In the genomic region with DNA sequence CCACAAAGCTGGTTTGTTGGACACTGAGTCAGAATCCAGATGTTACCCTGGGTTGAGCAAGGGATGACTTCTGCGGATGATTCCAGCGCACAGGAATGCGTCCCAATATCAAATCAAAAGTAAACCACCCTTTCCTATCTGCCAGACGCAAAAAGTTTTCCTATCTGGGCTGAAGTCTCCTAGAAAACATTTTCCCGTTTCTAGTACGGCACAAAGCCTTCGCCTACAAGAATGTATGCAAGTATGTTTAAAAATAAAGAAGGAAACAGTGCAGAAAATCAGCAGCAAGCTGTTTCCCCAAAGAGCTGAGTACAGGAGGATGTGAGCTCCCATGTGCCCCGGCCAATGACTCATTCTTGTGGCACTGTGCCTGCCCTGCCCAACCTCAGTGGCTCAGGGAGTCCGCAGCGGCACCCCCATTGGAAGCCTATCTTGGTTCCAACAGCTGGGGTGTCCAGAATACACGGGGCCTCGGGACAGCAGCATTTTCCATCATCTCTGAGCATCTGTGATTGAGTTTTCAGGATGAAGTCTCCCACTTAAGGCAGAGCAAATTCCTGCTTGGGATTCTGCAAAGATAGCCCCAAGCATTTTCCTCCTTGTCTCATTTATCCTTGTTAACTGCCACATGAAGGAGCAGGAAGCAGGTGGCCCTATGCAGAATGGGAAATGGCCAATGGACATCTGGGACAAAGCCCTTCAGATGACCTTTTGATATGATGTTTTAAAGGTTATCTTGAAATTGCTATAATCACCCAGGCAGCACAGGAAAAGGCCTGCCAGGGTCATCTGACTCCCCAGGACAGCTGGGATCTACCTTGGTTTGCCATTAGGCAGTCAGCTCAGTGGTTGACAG, we compare ENCODE assay signal across 8 cellular contexts. TPM values are rescaled to one million over a fixed set of nuclear protein-coding genes. Genes with fewer than 3 reads are reported as not detected.
DNase-seq lines count a peak whose midpoint lies in the region; ATAC-seq and TF ChIP-seq lines count a peak whose summit lies in the region.

No MANE protein-coding gene starts in this region.

- no peak overlapping the region for H3K27ac Mint-ChIP-seq in naive thymus-derived CD8-positive, alpha-beta T cell
- no peak overlapping the region for H3K27ac Mint-ChIP-seq in T-helper 2 cell treated with Interferon-gamma antibody and Interleukin-4, amounts not matched to agents 5 μg/mL and 100 μg/mL, for 36 hours

- no peaks in the 10 kb centered on the region for H3K79me2 ChIP-seq in PC-9 (ENCODE audit: low read depth)

- H3K9me3 ChIP-seq in PC-9 (ENCODE audit: insufficient read depth, low read depth) (no peaks in the 10 kb centered on the region), prostate gland (no peaks in the 10 kb centered on the region)

- intact Hi-C loops in PC-9 (cut with micrococcal nuclease; ENCODE audit: unreplicated experiment) (no loop called here), prostate gland (cut with DNase I) (no loop called here)

- 54% methylated on average over 12 of the region's 12 CpGs for WGBS in prostate gland

- POLR2A ChIA-PET in PC-9 (lab: Charles Lee; ENCODE audit: unreplicated experiment): interaction anchor here (0.5 kb wide), 1 partner anchor 54 kb away, joined by 3 read pairs; no protein-coding TSS in a partner anchor
- POLR2A ChIA-PET in naive thymus-derived CD8-positive, alpha-beta T cell (lab: Charles Lee): no interaction called here

- no peak for TF ChIP-seq POLR2A in prostate gland (IDR thresholded peaks at IDR 0.05)

- CTCF ChIA-PET in PC-9 (lab: Charles Lee): interaction anchor here (1.0 kb wide), 1 partner anchor 22 kb away, joined by 3 read pairs; no protein-coding TSS in a partner anchor

- H3K4me2 ChIP-seq in PC-9: peak overlapping the region; percentile 54

- H3K27me3 Mint-ChIP-seq in naive thymus-derived CD8-positive, alpha-beta T cell: peaks cover 22 to 50% (median 38%) of the 10 kb centered on the region in 5 donors
- H3K27me3 Mint-ChIP-seq in T-helper 2 cell treated with Interferon-gamma antibody and Interleukin-4, amounts not matched to agents 5 μg/mL and 100 μg/mL, for 36 hours (ENCODE audit: low read depth): peaks cover 50% of the 10 kb centered on the region

- no peaks in the 10 kb centered on the region for H3K9me3 Mint-ChIP-seq in naive thymus-derived CD8-positive, alpha-beta T cell
- H3K9me3 Mint-ChIP-seq in T-helper 2 cell treated with Interferon-gamma antibody and Interleukin-4, amounts not matched to agents 5 μg/mL and 100 μg/mL, for 36 hours: no peaks in the 10 kb centered on the region

- H3K27ac ChIP-seq in PC-9 (no peak overlapping the region), prostate gland (no peak overlapping the region)

- peak; percentile 71 for DNase-seq in CD1c-positive myeloid dendritic cell (ENCODE audit: extremely low spot score)
- DNase-seq in PC-9: peak; percentile 68 to 71
- DNase-seq in fibroblast of pulmonary artery (ENCODE audit: low read depth): peak; percentile 66
- peak; percentile 68 for DNase-seq in prostate gland (ENCODE audit: low spot score)
- no peak for DNase-seq in effector CD8-positive, alpha-beta T cell (lab: John Stamatoyannopoulos, UW)
- DNase-seq in naive thymus-derived CD8-positive, alpha-beta T cell: no peak
- no peak for DNase-seq in T-helper 2 cell treated with Interferon-gamma antibody and Interleukin-4, amounts not matched to agents 5 μg/mL and 100 μg/mL, for 36 hours (ENCODE audit: low spot score)
- no peak for DNase-seq in NCI-H526 (lab: John Stamatoyannopoulos, UW)

- H4K20me1 ChIP-seq in PC-9 (ENCODE audit: insufficient read depth): no peaks in the 10 kb centered on the region

- no peaks in the 10 kb centered on the region for H3K36me3 ChIP-seq in PC-9 (ENCODE audit: low read depth)
- no peaks in the 10 kb centered on the region for H3K36me3 ChIP-seq in prostate gland

- H3K4me3 Mint-ChIP-seq in naive thymus-derived CD8-positive, alpha-beta T cell: no peak overlapping the region
- H3K4me3 Mint-ChIP-seq in T-helper 2 cell treated with Interferon-gamma antibody and Interleukin-4, amounts not matched to agents 5 μg/mL and 100 μg/mL, for 36 hours: no peak overlapping the region

- peaks cover 20% of the 10 kb centered on the region for H3K4me1 ChIP-seq in PC-9 (replicated peaks; ENCODE audit: insufficient read depth)
- no peaks in the 10 kb centered on the region for H3K4me1 ChIP-seq in prostate gland (replicated peaks)

- no peak for ATAC-seq in naive thymus-derived CD8-positive, alpha-beta T cell

- H3K27me3 ChIP-seq in PC-9 (ENCODE audit: insufficient read depth, low read depth) (peaks cover 9% of the 10 kb centered on the region; the same call in 1 of the 2 replicates), prostate gland (replicated peaks; ENCODE audit: insufficient read depth) (no peaks in the 10 kb centered on the region)

- H3K4me3 ChIP-seq in PC-9 (no peak overlapping the region), fibroblast of pulmonary artery (replicated peaks; ENCODE audit: low read depth, low read length) (peak overlapping the region; percentile 21), prostate gland (no peak overlapping the region)

- no peak overlapping the region for H2AFZ ChIP-seq in PC-9

- H3F3A ChIP-seq in PC-9 (ENCODE audit: insufficient read depth, low read depth): 0 out of 2 replicates have a peak, but pooled peaks cover 5% of the 10 kb centered on the region

- no TSS peak for BruUV-seq in PC-9 (replicated peaks; lab: Mats Ljungman, UMichigan)

- H3K36me3 Mint-ChIP-seq in naive thymus-derived CD8-positive, alpha-beta T cell: no peaks in the 10 kb centered on the region
- H3K36me3 Mint-ChIP-seq in T-helper 2 cell treated with Interferon-gamma antibody and Interleukin-4, amounts not matched to agents 5 μg/mL and 100 μg/mL, for 36 hours (ENCODE audit: low read depth): no peaks in the 10 kb centered on the region

- H3K4me1 Mint-ChIP-seq in naive thymus-derived CD8-positive, alpha-beta T cell: peaks cover 6 to 36% (median 11%) of the 10 kb centered on the region in 4 donors
- peaks cover 8% of the 10 kb centered on the region for H3K4me1 Mint-ChIP-seq in T-helper 2 cell treated with Interferon-gamma antibody and Interleukin-4, amounts not matched to agents 5 μg/mL and 100 μg/mL, for 36 hours (ENCODE audit: low read depth)

- no peaks in the 10 kb centered on the region for H3K9me2 ChIP-seq in PC-9 (ENCODE audit: insufficient read depth)

- TF ChIP-seq CTCF in PC-9 (conservative IDR thresholded peaks at IDR 0.05) (no peak), fibroblast of pulmonary artery (IDR thresholded peaks at IDR 0.05; ENCODE audit: low read length, missing control alignments) (no peak), prostate gland (IDR thresholded peaks at IDR 0.05) (no peak)

RNA-seq across cellular contexts. Expression of gene KCNJ5, which starts 17.5 kb away (rescaled TPM):
- total RNA-seq in PC-9 (2021): 0.11 TPM in 1 of 2 replicates, not detected in the other
- total RNA-seq in prostate gland: 1 to 10 TPM; 3.9 to 4.7 TPM
- not detected for total RNA-seq in naive thymus-derived CD8-positive, alpha-beta T cell
- polyA plus RNA-seq in naive thymus-derived CD8-positive, alpha-beta T cell: not detected

RNA-seq across cellular contexts. Expression of gene TP53AIP1, which starts 34.1 kb away (rescaled TPM):
- total RNA-seq in PC-9 (2021) (not detected in 2 replicates), prostate gland (1 to 10 TPM in 1 of 2 donors, under 1 TPM in 1; 0.74 to 5.1 TPM)
- not detected for total RNA-seq in naive thymus-derived CD8-positive, alpha-beta T cell
- polyA plus RNA-seq in naive thymus-derived CD8-positive, alpha-beta T cell: not detected

RNA-seq across cellular contexts. Expression of gene KCNJ1, which starts 41.5 kb away (rescaled TPM):
- total RNA-seq in PC-9 (2021) (not detected in 2 replicates), prostate gland (not detected)
- not detected for total RNA-seq in naive thymus-derived CD8-positive, alpha-beta T cell
- polyA plus RNA-seq in naive thymus-derived CD8-positive, alpha-beta T cell: not detected

Comparison
In these comparisons a context has a peak if more than half of its experiments do, and no peak if none do; other contexts are left out.
1. DNase-seq: peak in CD1c-positive myeloid dendritic cell (single experiment), PC-9 (2 of 2), fibroblast of pulmonary artery (single experiment) and prostate gland (single experiment); none in effector CD8-positive, alpha-beta T cell (single experiment), naive thymus-derived CD8-positive, alpha-beta T cell (0 of 10), T-helper 2 cell treated with Interferon-gamma antibody and Interleukin-4, amounts not matched to agents 5 μg/mL and 100 μg/mL, for 36 hours (single experiment) and NCI-H526 (0 of 2).